In the genomic region with DNA sequence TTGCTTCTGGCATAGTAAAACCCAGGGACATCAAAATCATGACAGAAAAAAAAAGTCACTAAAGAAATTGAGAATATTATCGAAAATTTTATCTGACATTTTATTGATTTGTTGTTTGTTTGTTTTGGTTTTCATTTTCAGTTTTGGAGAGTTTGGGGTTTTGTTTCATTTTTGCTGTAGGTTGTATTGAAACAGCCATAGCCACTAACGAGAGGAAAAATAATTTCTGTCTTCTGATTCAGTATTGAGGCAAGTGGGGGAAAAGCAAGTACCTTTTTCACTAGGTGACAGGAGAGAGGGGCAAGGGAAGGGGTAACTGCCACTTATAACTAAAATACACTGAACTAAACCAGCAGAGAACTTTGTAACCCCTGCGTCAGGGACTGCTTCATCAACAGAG, we compare ENCODE assay signal across 35 cellular contexts.
"Had no signal": no experiment of that assay in that cellular context is flagged by ENCODE, and none has a peak within 500 bp of the region (broad histone marks: within the 10 kb centered on the region; RNA-seq: fewer than 3 reads in every experiment).

No MANE protein-coding gene starts in this region.

- H3K4me2 ChIP-seq: SK-N-SH had no signal

- H3K4me3 ChIP-seq: adrenal gland, body of pancreas, breast epithelium, Peyer's patch, SJSA1 had no signal

- H3K4me3 Mint-ChIP-seq: activated CD4-positive, alpha-beta T cell treated with anti-CD3 and anti-CD28 coated beads for 36 hours; activated CD4-positive, alpha-beta T cell treated with anti-CD3 and anti-CD28 coated beads, Interleukin-2, amount 10 ng/mL, durations not matched to agents 7 days and 5 days; activated CD8-positive, alpha-beta T cell treated with anti-CD3 and anti-CD28 coated beads, Interleukin-2, amount 10 ng/mL, durations not matched to agents 7 days and 5 days; activated naive CD4-positive, alpha-beta T cell treated with anti-CD3 and anti-CD28 coated beads for 36 hours; activated T-cell treated with anti-CD3 and anti-CD28 coated beads, Interleukin-2, amount 50 U/mL, for 24 hours; activated T-helper 1 cell treated with anti-CD3 and anti-CD28 coated beads, Interleukin-12 subunit alpha, Interleukin-12 subunit beta, Interleukin-2, Interleukin-4 antibody, amounts not matched to agents 30 ng/mL and 10 ng/mL and 1 ng/mL, durations not matched to agents 14 hours and 24 hours and 36 hours; T-helper 1 cell treated with Interleukin-12 subunit alpha and Interleukin-12 subunit beta and Interleukin-4 antibody, amounts not matched to agents 30 μg/mL and 1 μg/mL, for 36 hours; T-helper 2 cell treated with Interferon-gamma antibody and Interleukin-4, amounts not matched to agents 5 μg/mL and 100 μg/mL, for 36 hours; WTC11 had no signal

- FAIRE-seq: astrocyte, TTC549 had no signal

- H3K27me3 Mint-ChIP-seq: activated CD4-positive, alpha-beta T cell treated with anti-CD3 and anti-CD28 coated beads for 36 hours; activated CD4-positive, alpha-beta T cell treated with anti-CD3 and anti-CD28 coated beads, Interleukin-2, amount 10 ng/mL, durations not matched to agents 7 days and 5 days; activated T-cell treated with anti-CD3 and anti-CD28 coated beads, Interleukin-2, amount 50 U/mL, for 24 hours had no signal

- H3K36me3 Mint-ChIP-seq: activated naive CD4-positive, alpha-beta T cell treated with anti-CD3 and anti-CD28 coated beads, Interleukin-2, amount 50 U/mL, for 72 hours; WTC11 had no signal

- H3K27me3 ChIP-seq: adrenal gland, body of pancreas, breast epithelium, Peyer's patch, SJSA1 had no signal

- H3K4me1 Mint-ChIP-seq: activated CD4-positive, alpha-beta T cell treated with anti-CD3 and anti-CD28 coated beads for 36 hours; activated CD4-positive, alpha-beta T cell treated with anti-CD3 and anti-CD28 coated beads, Interleukin-2, amount 10 ng/mL, durations not matched to agents 7 days and 5 days; WTC11 had no signal

- H3K9me3 Mint-ChIP-seq: activated CD4-positive, alpha-beta T cell treated with anti-CD3 and anti-CD28 coated beads, Interleukin-2, amount 10 ng/mL, durations not matched to agents 7 days and 5 days; activated T-helper 1 cell treated with anti-CD3 and anti-CD28 coated beads, Interleukin-12 subunit alpha, Interleukin-12 subunit beta, Interleukin-2, Interleukin-4 antibody, amounts not matched to agents 30 ng/mL and 10 ng/mL and 1 ng/mL, durations not matched to agents 14 hours and 24 hours and 36 hours; T-helper 1 cell treated with Interleukin-12 subunit alpha and Interleukin-12 subunit beta and Interleukin-4 antibody, amounts not matched to agents 30 μg/mL and 1 μg/mL, for 36 hours had no signal

- H3K27ac Mint-ChIP-seq: activated CD4-positive, alpha-beta T cell treated with anti-CD3 and anti-CD28 coated beads for 36 hours; activated CD4-positive, alpha-beta T cell treated with anti-CD3 and anti-CD28 coated beads, Interleukin-2, amount 10 ng/mL, durations not matched to agents 7 days and 5 days; activated CD8-positive, alpha-beta T cell treated with anti-CD3 and anti-CD28 coated beads, Interleukin-2, amount 10 ng/mL, durations not matched to agents 7 days and 5 days; activated naive CD4-positive, alpha-beta T cell treated with anti-CD3 and anti-CD28 coated beads for 36 hours; activated naive CD4-positive, alpha-beta T cell treated with anti-CD3 and anti-CD28 coated beads, Interleukin-2, amount 50 U/mL, for 72 hours; activated T-cell treated with anti-CD3 and anti-CD28 coated beads, Interleukin-2, amount 50 U/mL, for 24 hours; activated T-helper 1 cell treated with anti-CD3 and anti-CD28 coated beads, Interleukin-12 subunit alpha, Interleukin-12 subunit beta, Interleukin-2, Interleukin-4 antibody, amounts not matched to agents 30 ng/mL and 10 ng/mL and 1 ng/mL, durations not matched to agents 14 hours and 24 hours and 36 hours; T-helper 1 cell treated with Interleukin-12 subunit alpha and Interleukin-12 subunit beta and Interleukin-4 antibody, amounts not matched to agents 30 μg/mL and 1 μg/mL, for 36 hours; T-helper 2 cell treated with Interferon-gamma antibody and Interleukin-4, amounts not matched to agents 5 μg/mL and 100 μg/mL, for 36 hours; WTC11 had no signal

- H3K4me1 ChIP-seq: adrenal gland, body of pancreas, breast epithelium, Peyer's patch, SJSA1 had no signal

- DNase-seq: activated CD4-positive, alpha-beta T cell treated with anti-CD3 and anti-CD28 coated beads for 36 hours; activated CD4-positive, alpha-beta T cell treated with anti-CD3 and anti-CD28 coated beads, Interleukin-2, amount 10 ng/mL, durations not matched to agents 7 days and 5 days; activated CD4-positive, alpha-beta T cell treated with anti-CD3 and anti-CD28 coated beads, Interleukin-2, amount 50 U/mL, for 48 hours; activated CD8-positive, alpha-beta T cell treated with anti-CD3 and anti-CD28 coated beads, Interleukin-2, amount 10 ng/mL, durations not matched to agents 7 days and 5 days; activated gamma-delta T cell treated with Interleukin-2 at 50 U/mL for 16 hours; activated naive CD4-positive, alpha-beta T cell treated with anti-CD3 and anti-CD28 coated beads for 36 hours; activated T-cell treated with anti-CD3 and anti-CD28 coated beads, Interleukin-2, amount 50 U/mL, for 24 hours; adrenal gland; body of pancreas; Kasumi-1; KBM-7; NCI-H1092 treated with DMSO at 0.1 percent for 48 hours; NCI-H146; NCI-H187; NCI-H2029 treated with DMSO at 0.1 percent for 48 hours; NCI-H2107; NCI-H2171; NCI-H510A; NCI-H526; NCI-H748 treated with DMSO at 0.1 percent for 48 hours; PC-3; Peyer's patch; RPMI8226; SHP77 treated with DMSO at 0.1 percent for 48 hours; SK-N-SH had no signal

- H3K27ac ChIP-seq: adrenal gland, body of pancreas, breast epithelium, Peyer's patch, SJSA1 had no signal

- H3K9ac ChIP-seq: SK-N-SH had no signal

- ATAC-seq: activated CD4-positive, alpha-beta T cell treated with anti-CD3 and anti-CD28 coated beads for 36 hours; activated CD4-positive, CD25-positive, alpha-beta regulatory T cell treated with anti-CD3 and anti-CD28 coated beads, Interleukin-2, amount 50 U/mL, for 24 hours; activated CD8-positive, alpha-beta T cell treated with anti-CD3 and anti-CD28 coated beads, Interleukin-2, amount 10 ng/mL, durations not matched to agents 7 days and 5 days; activated naive CD4-positive, alpha-beta T cell treated with anti-CD3 and anti-CD28 coated beads, Interleukin-2, amount 50 U/mL, for 72 hours; body of pancreas; PC-3; WTC11 had no signal

- H3K36me3 ChIP-seq: adrenal gland, breast epithelium, Peyer's patch, SJSA1 had no signal

- H3K9me3 ChIP-seq: body of pancreas, Peyer's patch, SJSA1, SK-N-SH had no signal
